In the genomic region with DNA sequence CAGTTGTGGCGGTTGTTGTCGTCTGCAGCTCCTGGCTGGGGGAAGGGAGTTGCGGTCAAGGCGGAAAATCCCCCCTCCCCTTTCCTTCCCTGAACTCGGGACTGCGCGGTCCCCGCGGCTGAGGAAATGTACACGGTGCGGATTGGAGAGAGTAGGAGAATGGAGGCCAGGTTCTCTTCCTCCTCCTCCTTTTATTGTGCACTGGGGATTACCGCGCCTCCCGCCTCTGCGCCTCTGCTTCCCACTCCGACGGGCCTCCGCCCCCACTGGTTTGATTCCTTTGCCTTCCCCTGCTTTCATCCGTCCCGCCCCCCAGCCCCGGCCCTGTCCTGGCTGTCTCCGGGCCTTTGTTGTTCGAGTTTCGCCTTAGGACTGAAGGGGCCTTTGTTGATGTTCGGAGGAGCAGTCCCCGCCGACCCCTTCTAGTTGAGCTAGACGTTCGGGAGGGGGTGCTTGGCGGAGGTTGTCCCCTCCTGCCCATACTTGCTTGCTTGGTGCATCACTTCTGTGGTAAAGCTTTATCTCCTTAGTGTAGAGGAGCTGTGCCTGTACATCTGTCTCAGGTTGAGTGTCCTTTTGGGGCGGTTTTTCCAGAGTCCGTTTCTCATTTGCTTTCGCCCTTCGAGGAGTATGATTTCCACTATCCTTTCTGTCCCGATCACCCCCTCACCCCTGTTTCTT, we compare ENCODE assay signal across 1 cellular context.
A peak's percentile ranks its signal among the peaks of the same experiment; 100 is the strongest.
TF ChIP-seq lines count a peak whose summit lies in the region.

No MANE protein-coding gene starts in this region.

TF ChIP-seq in H1, 55 proteins besides CTCF, POLR2A, EP300 and RAD21:
- TF ChIP-seq CHD2 (IDR thresholded peaks at IDR 0.05; ENCODE audit: low read length) (no peak), JUN (IDR thresholded peaks at IDR 0.05; ENCODE audit: low read depth, low read length) (no peak), TBP (IDR thresholded peaks at IDR 0.05; ENCODE audit: low read depth, low read length) (peak; percentile 75), CREB1 (IDR thresholded peaks at IDR 0.05) (peak; percentile 12; the same call in 1 of the 2 replicates), RBBP5 (IDR thresholded peaks at IDR 0.05; ENCODE audit: borderline replicate concordance, low read depth, low read length) (peak; percentile 79; the same call in 1 of the 2 replicates), POLR2AphosphoS5 (IDR thresholded peaks at IDR 0.05; ENCODE audit: low read depth, low read length) (peak; percentile 89), EGR1 (IDR thresholded peaks at IDR 0.05; ENCODE audit: borderline replicate concordance, low read depth, low read length) (0 out of 2 replicates have a peak, but pooled peaks have one; percentile 24), SAP30 (IDR thresholded peaks at IDR 0.05; ENCODE audit: insufficient read depth, insufficient replicate concordance, low read length) (peak; percentile 63), SIN3A (conservative IDR thresholded peaks at IDR 0.05 in 1 of 2, IDR thresholded peaks at IDR 0.05 in 1 of 2; ENCODE audit: low read depth in 1 of 2, low read length in 2 of 2) (0 out of 4 replicates have a peak, but pooled peaks of 1 of the 2 experiments have one; percentile 29), PHF8 (conservative IDR thresholded peaks at IDR 0.05; ENCODE audit: low read depth, low read length) (no peak), SP1 (IDR thresholded peaks at IDR 0.05; ENCODE audit: low read depth, low read length) (no peak), SIRT6 (IDR thresholded peaks at IDR 0.05; ENCODE audit: low read length) (no peak), TAF1 (IDR thresholded peaks at IDR 0.05; ENCODE audit: low read depth, low read length) (peak; percentile 57; the same call in 1 of the 2 replicates), NANOG (IDR thresholded peaks at IDR 0.05; ENCODE audit: insufficient read depth, low read depth, low read length, poor library complexity, severe bottlenecking) (no peak), SIX5 (IDR thresholded peaks at IDR 0.05; ENCODE audit: low read depth, low read length) (no peak)
- TF ChIP-seq, protein P1, sequence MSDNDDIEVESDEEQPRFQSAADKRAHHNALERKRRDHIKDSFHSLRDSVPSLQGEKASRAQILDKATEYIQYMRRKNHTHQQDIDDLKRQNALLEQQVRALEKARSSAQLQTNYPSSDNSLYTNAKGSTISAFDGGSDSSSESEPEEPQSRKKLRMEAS (IDR thresholded peaks at IDR 0.05): no peak
TF ChIP-seq in H1: peak in this region for 8.
